ENCODE assay signal across 12 cellular contexts in the genomic region with DNA sequence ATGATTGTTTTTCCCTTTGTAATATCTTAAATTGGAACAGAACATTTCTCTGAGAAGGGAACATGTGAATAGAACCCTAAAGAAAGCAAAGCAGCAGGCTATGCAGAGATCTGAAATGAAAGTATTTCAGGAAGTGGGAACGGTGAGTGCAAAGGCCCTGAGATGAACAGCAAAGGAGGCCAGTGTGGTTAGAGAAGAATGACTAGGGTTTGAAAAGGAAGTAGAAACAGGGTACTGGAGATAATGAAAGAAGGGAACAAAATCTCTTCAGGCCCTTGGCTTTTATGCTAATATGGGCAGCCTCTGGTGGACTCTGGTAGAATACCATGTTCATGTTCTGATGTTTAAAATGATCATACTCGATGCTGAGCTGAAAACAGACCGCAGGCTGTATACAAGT. TPM values are rescaled to one million over a fixed set of nuclear protein-coding genes. Genes with fewer than 3 reads are reported as not detected.
A peak's percentile ranks its signal among the peaks of the same experiment; 100 is the strongest.
DNase-seq lines count a peak whose midpoint lies in the region; ATAC-seq, FAIRE-seq and TF ChIP-seq lines count a peak whose summit lies in the region.
"Had no signal": no experiment of that assay in that cellular context is flagged by ENCODE, and none has a peak within 500 bp of the region (broad histone marks: within the 10 kb centered on the region; RNA-seq: fewer than 3 reads in every experiment).

No MANE protein-coding gene starts in this region.

- H3K4me3 ChIP-seq in Caco-2 (ENCODE audit: low read depth, low read length) (no peak overlapping the region), right atrium auricular region (no peak overlapping the region)
- H3K4me3 ChIP-seq: heart right ventricle had no signal

- H3K27me3 Mint-ChIP-seq in activated T-helper 17 cell treated with anti-CD3 and anti-CD28 coated beads, Interleukin-2, amount 50 U/mL, for 72 hours = no peaks in the 10 kb centered on the region
- H3K27me3 Mint-ChIP-seq in Caco-2 (ENCODE audit: insufficient read depth, unreplicated experiment) = no peaks in the 10 kb centered on the region
- H3K27me3 Mint-ChIP-seq: activated T-cell treated with anti-CD3 and anti-CD28 coated beads, Interleukin-2, amount 50 U/mL, for 24 hours had no signal

- H3K9me3 Mint-ChIP-seq in activated T-helper 17 cell treated with anti-CD3 and anti-CD28 coated beads, Interleukin-2, amount 50 U/mL, for 72 hours = no peaks in the 10 kb centered on the region
- H3K9me3 Mint-ChIP-seq in Caco-2 (ENCODE audit: unreplicated experiment) = no peaks in the 10 kb centered on the region
- H3K9me3 Mint-ChIP-seq: activated T-cell treated with anti-CD3 and anti-CD28 coated beads, Interleukin-2, amount 50 U/mL, for 24 hours had no signal

- POLR2A ChIA-PET in Caco-2 (lab: Charles Lee) = no interaction called here

- intact Hi-C loops in Caco-2 (cut with micrococcal nuclease; ENCODE audit: unreplicated experiment) = no loop called here

- FAIRE-seq in GM12891 (lab: Jason Lieb, UNC) = no peak
- FAIRE-seq: urothelium cell line had no signal

- ATAC-seq in GM19467 (IDR thresholded peaks at IDR 0.05; ENCODE audit: unreplicated experiment) (peak; percentile 93), HG03159 (IDR thresholded peaks at IDR 0.05; ENCODE audit: unreplicated experiment) (peak; percentile 96)
- ATAC-seq in activated T-helper 17 cell treated with anti-CD3 and anti-CD28 coated beads, Interleukin-2, amount 50 U/mL, for 72 hours (replicated peaks) = peak; percentile 88

- peaks cover 8% of the 10 kb centered on the region for H3K4me1 Mint-ChIP-seq in activated T-helper 17 cell treated with anti-CD3 and anti-CD28 coated beads, Interleukin-2, amount 50 U/mL, for 72 hours
- H3K4me1 Mint-ChIP-seq in Caco-2 (ENCODE audit: low read depth, unreplicated experiment) = peaks cover 43% of the 10 kb centered on the region

- peak overlapping the region; percentile 13 for H3K27ac Mint-ChIP-seq in activated T-helper 17 cell treated with anti-CD3 and anti-CD28 coated beads, Interleukin-2, amount 50 U/mL, for 72 hours
- H3K27ac Mint-ChIP-seq in Caco-2 (ENCODE audit: unreplicated experiment) = no peak overlapping the region

- no peaks in the 10 kb centered on the region for H3K36me3 ChIP-seq in Caco-2 (ENCODE audit: control insufficient read depth, insufficient read depth, low read length)
- H3K36me3 ChIP-seq in right atrium auricular region = no peaks in the 10 kb centered on the region
- H3K36me3 ChIP-seq: heart right ventricle had no signal

- H3K27me3 ChIP-seq in Caco-2 (replicated peaks; ENCODE audit: control insufficient read depth, insufficient read depth, low read length) (no peaks in the 10 kb centered on the region), right atrium auricular region (no peaks in the 10 kb centered on the region)
- H3K27me3 ChIP-seq: heart right ventricle had no signal

- peaks cover 38% of the 10 kb centered on the region for H3K4me1 ChIP-seq in Caco-2
- peaks cover 0 to 34% of the 10 kb centered on the region in 2 donors for H3K4me1 ChIP-seq in right atrium auricular region

- no peak for TF ChIP-seq POLR2A in GM12891 (IDR thresholded peaks at IDR 0.05; ENCODE audit: low read depth, low read length)

- peak in 1 of 2 experiments; percentile 2 for TF ChIP-seq CTCF in Caco-2 (IDR thresholded peaks at IDR 0.05; ENCODE audit: insufficient read depth in 1 of 2, low read depth in 1 of 2, low read length in 1 of 2, severe bottlenecking in 1 of 2, unreplicated experiment in 1 of 2)
- no peak for TF ChIP-seq CTCF in right atrium auricular region (IDR thresholded peaks at IDR 0.05)

- no TSS peak for BruUV-seq in Caco-2 (replicated peaks; lab: Mats Ljungman, UMichigan)

- no peaks in the 10 kb centered on the region for H3K9me3 ChIP-seq in Caco-2
- H3K9me3 ChIP-seq in right atrium auricular region = no peaks in the 10 kb centered on the region
- H3K9me3 ChIP-seq: heart right ventricle had no signal

- H3K4me3 Mint-ChIP-seq in activated T-helper 17 cell treated with anti-CD3 and anti-CD28 coated beads, Interleukin-2, amount 50 U/mL, for 72 hours = peak overlapping the region; percentile 19
- H3K4me3 Mint-ChIP-seq in Caco-2 (ENCODE audit: unreplicated experiment) = no peak overlapping the region
- H3K4me3 Mint-ChIP-seq: activated T-cell treated with anti-CD3 and anti-CD28 coated beads, Interleukin-2, amount 50 U/mL, for 24 hours had no signal

- H3K27ac ChIP-seq in right atrium auricular region = no peak overlapping the region

- no peaks in the 10 kb centered on the region for H3K36me3 Mint-ChIP-seq in activated T-helper 17 cell treated with anti-CD3 and anti-CD28 coated beads, Interleukin-2, amount 50 U/mL, for 72 hours (ENCODE audit: low read depth)
- peaks cover 15% of the 10 kb centered on the region for H3K36me3 Mint-ChIP-seq in Caco-2 (ENCODE audit: insufficient read depth, unreplicated experiment)

- DNase-seq in GM12891 (ENCODE audit: insufficient read length, low spot score) (peak; percentile 7), A172 (ENCODE audit: low spot score) (no peak), Caco-2 (no peak), right atrium auricular region (ENCODE audit: low spot score) (no peak), NCI-H345 treated with DMSO at 0.1 percent for 48 hours (lab: John Stamatoyannopoulos, UW; ENCODE audit: unreplicated experiment) (no peak)
- DNase-seq: activated T-cell treated with anti-CD3 and anti-CD28 coated beads, Interleukin-2, amount 50 U/mL, for 24 hours; heart right ventricle; retina had no signal

- CTCF ChIA-PET in Caco-2 (lab: Charles Lee) = interaction anchor here (0.6 kb wide), 1 partner anchor 71 kb away, joined by 3 read pairs; no protein-coding TSS in a partner anchor

TF ChIP-seq in GM12891, 5 proteins besides CTCF, POLR2A, EP300 and RAD21:
- TF ChIP-seq SPI1 (IDR thresholded peaks at IDR 0.05; ENCODE audit: low read depth, low read length) (peak; percentile 80), POLR2AphosphoS5 (IDR thresholded peaks at IDR 0.05; ENCODE audit: low read depth, low read length) (no peak)

RNA-seq across cellular contexts. Expression of gene ARHGAP21, which starts 22.2 kb away (rescaled TPM):
- 7.2 TPM for polyA plus RNA-seq in GM12891 (2012; ENCODE audit: low read depth, missing spikeins)
- total RNA-seq in activated T-helper 17 cell treated with anti-CD3 and anti-CD28 coated beads, Interleukin-2, amount 50 U/mL, for 72 hours = 10 to 100 TPM; 28.9 to 30.5 TPM
- 45.4 and 56.2 TPM in 2 replicates for total RNA-seq in A172 (2014; rRNA removed; shearing (Covaris generic))
- total RNA-seq in Caco-2 (2022) (99.1 and 103 TPM in 2 replicates), right atrium auricular region (10 to 100 TPM; 45.0 to 46.3 TPM)
